ENCODE assay signal across 12 cellular contexts in the genomic region with DNA sequence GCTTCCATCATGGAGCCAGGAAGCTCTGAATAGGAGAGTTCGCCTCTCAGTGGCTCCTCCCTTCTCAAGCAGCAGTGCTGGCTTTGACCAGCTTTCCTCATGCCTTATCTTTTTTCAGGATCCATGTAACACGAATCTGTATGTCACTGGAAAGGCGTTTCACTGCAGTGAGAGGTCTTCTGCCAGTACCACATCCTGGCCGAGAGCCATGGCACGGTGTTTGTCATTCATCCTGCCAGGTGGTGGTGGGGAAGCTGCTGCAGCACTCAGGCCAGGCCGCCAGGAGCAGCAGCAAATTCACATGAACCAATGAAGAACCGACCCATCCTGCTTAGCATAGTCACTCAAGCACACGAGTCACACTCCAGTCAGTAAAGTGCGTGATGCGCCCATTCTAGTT.
A peak's percentile ranks its signal among the peaks of the same experiment; 100 is the strongest.
DNase-seq lines count a peak whose midpoint lies in the region; ATAC-seq lines count a peak whose summit lies in the region.
"Had no signal": no experiment of that assay in that cellular context is flagged by ENCODE, and none has a peak within 500 bp of the region (broad histone marks: within the 10 kb centered on the region; RNA-seq: fewer than 3 reads in every experiment).

No MANE protein-coding gene starts in this region.

- no peaks in the 10 kb centered on the region for H3K27me3 Mint-ChIP-seq in activated CD8-positive, alpha-beta T cell treated with anti-CD3 and anti-CD28 coated beads, Interleukin-2, amount 10 ng/mL, durations not matched to agents 7 days and 5 days (ENCODE audit: low read depth)
- H3K27me3 Mint-ChIP-seq: dendritic cell treated with granulocyte-macrophage colony-stimulating factor and Interleukin-4, amounts not matched to agents 40 ng/mL and 50 ng/mL, for 4 days; progenitor cell of endocrine pancreas had no signal

- no peaks in the 10 kb centered on the region for H3K9me3 Mint-ChIP-seq in activated CD8-positive, alpha-beta T cell treated with anti-CD3 and anti-CD28 coated beads, Interleukin-2, amount 10 ng/mL, durations not matched to agents 7 days and 5 days (ENCODE audit: insufficient read depth)
- H3K9me3 Mint-ChIP-seq: dendritic cell treated with granulocyte-macrophage colony-stimulating factor and Interleukin-4, amounts not matched to agents 40 ng/mL and 50 ng/mL, for 4 days; T-helper 2 cell treated with Interferon-gamma antibody and Interleukin-4, amounts not matched to agents 5 μg/mL and 100 μg/mL, for 36 hours had no signal

- POLR2A ChIA-PET in activated CD8-positive, alpha-beta T cell treated with anti-CD3 and anti-CD28 coated beads, Interleukin-2, amount 10 ng/mL, durations not matched to agents 7 days and 5 days (lab: Charles Lee): no interaction called here

- CTCF ChIA-PET in activated CD8-positive, alpha-beta T cell treated with anti-CD3 and anti-CD28 coated beads, Interleukin-2, amount 10 ng/mL, durations not matched to agents 7 days and 5 days (lab: Charles Lee): no interaction called here

- DNase-seq in 8988T (peak; percentile 36), NCI-H510A treated with DMSO at 0.1 percent for 48 hours (lab: John Stamatoyannopoulos, UW) (peak; percentile 92), GDM1 (lab: John Stamatoyannopoulos, UW) (no peak), AG08395 (ENCODE audit: low spot score) (no peak)
- DNase-seq in Jurkat, Clone E6-1 (ENCODE audit: low read depth, low spot score): peak; percentile 12
- no peak for DNase-seq in activated CD8-positive, alpha-beta T cell treated with anti-CD3 and anti-CD28 coated beads, Interleukin-2, amount 10 ng/mL, durations not matched to agents 7 days and 5 days
- no peak for DNase-seq in activated naive CD4-positive, alpha-beta T cell treated with Interleukin-2 at 50 U/mL for 16 hours
- DNase-seq: heart right ventricle had no signal

- ATAC-seq in esophagus mucosa: peak; percentile 40
- ATAC-seq in activated CD8-positive, alpha-beta T cell treated with anti-CD3 and anti-CD28 coated beads, Interleukin-2, amount 10 ng/mL, durations not matched to agents 7 days and 5 days: no peak

- H3K36me3 Mint-ChIP-seq in activated CD8-positive, alpha-beta T cell treated with anti-CD3 and anti-CD28 coated beads, Interleukin-2, amount 10 ng/mL, durations not matched to agents 7 days and 5 days (ENCODE audit: low read depth): peaks cover 2% of the 10 kb centered on the region

- no peak overlapping the region for H3K4me3 Mint-ChIP-seq in activated CD8-positive, alpha-beta T cell treated with anti-CD3 and anti-CD28 coated beads, Interleukin-2, amount 10 ng/mL, durations not matched to agents 7 days and 5 days
- H3K4me3 Mint-ChIP-seq: dendritic cell treated with granulocyte-macrophage colony-stimulating factor and Interleukin-4, amounts not matched to agents 40 ng/mL and 50 ng/mL, for 4 days; T-helper 2 cell treated with Interferon-gamma antibody and Interleukin-4, amounts not matched to agents 5 μg/mL and 100 μg/mL, for 36 hours had no signal

- peaks cover 3% of the 10 kb centered on the region for H3K4me1 Mint-ChIP-seq in activated CD8-positive, alpha-beta T cell treated with anti-CD3 and anti-CD28 coated beads, Interleukin-2, amount 10 ng/mL, durations not matched to agents 7 days and 5 days (ENCODE audit: low read depth)

- no peak overlapping the region for H3K27ac Mint-ChIP-seq in activated CD8-positive, alpha-beta T cell treated with anti-CD3 and anti-CD28 coated beads, Interleukin-2, amount 10 ng/mL, durations not matched to agents 7 days and 5 days
- H3K27ac Mint-ChIP-seq: dendritic cell treated with granulocyte-macrophage colony-stimulating factor and Interleukin-4, amounts not matched to agents 40 ng/mL and 50 ng/mL, for 4 days; progenitor cell of endocrine pancreas; T-helper 2 cell treated with Interferon-gamma antibody and Interleukin-4, amounts not matched to agents 5 μg/mL and 100 μg/mL, for 36 hours had no signal

- H3K4me3 ChIP-seq in Jurkat, Clone E6-1 (ENCODE audit: low read length): no peak overlapping the region
- H3K4me3 ChIP-seq: heart right ventricle had no signal

Comparison
In these comparisons a context has a peak if more than half of its experiments do, and no peak if none do; other contexts are left out.
1. DNase-seq: peak in 8988T (single experiment), Jurkat, Clone E6-1 (single experiment) and NCI-H510A treated with DMSO at 0.1 percent for 48 hours (single experiment); none in activated CD8-positive, alpha-beta T cell treated with anti-CD3 and anti-CD28 coated beads, Interleukin-2, amount 10 ng/mL, durations not matched to agents 7 days and 5 days (single experiment), GDM1 (single experiment), AG08395 (single experiment) and activated naive CD4-positive, alpha-beta T cell treated with Interleukin-2 at 50 U/mL for 16 hours (single experiment).